ENCODE assay signal across 9 cellular contexts in genomic region chr18:4017479-4017878, GRCh38.
DNase-seq lines count a peak whose midpoint lies in the region; ATAC-seq and TF ChIP-seq lines count a peak whose summit lies in the region.
"Had no signal": no experiment of that assay in that cellular context is flagged by ENCODE, and none has a peak within 500 bp of the region (broad histone marks: within the 10 kb centered on the region; RNA-seq: fewer than 3 reads in every experiment).

No MANE protein-coding gene starts in this region.

- no peaks in the 10 kb centered on the region for H3K9me3 ChIP-seq in HUES48 (ENCODE audit: control insufficient read depth, insufficient read depth, low read length)
- H3K9me3 ChIP-seq in prostate gland = no peaks in the 10 kb centered on the region

- H3K4me1 ChIP-seq in HUES48 (ENCODE audit: control insufficient read depth, insufficient read depth, low read length) (peaks cover 34% of the 10 kb centered on the region), prostate gland (replicated peaks) (no peaks in the 10 kb centered on the region)

- no peaks in the 10 kb centered on the region for H3K36me3 ChIP-seq in HUES48 (ENCODE audit: control insufficient read depth, insufficient read depth, low read length)
- no peaks in the 10 kb centered on the region for H3K36me3 ChIP-seq in prostate gland

- no peak overlapping the region for H3K9ac ChIP-seq in HUES48 (ENCODE audit: low read depth, low read length)
- H3K9ac ChIP-seq: KMS-11 had no signal

- H3K27ac ChIP-seq in HUES48 (ENCODE audit: low read depth, low read length) (peak overlapping the region; percentile 22), prostate gland (no peak overlapping the region)
- H3K27ac ChIP-seq: KMS-11 had no signal

- TF ChIP-seq CTCF in epithelial cell of esophagus (IDR thresholded peaks at IDR 0.05; ENCODE audit: insufficient read depth, low read depth, low read length, missing control alignments) (peak; percentile 36), prostate gland (IDR thresholded peaks at IDR 0.05) (no peak)

- H3K4me3 ChIP-seq in HUES48 (ENCODE audit: low read depth, low read length) (no peak overlapping the region), epithelial cell of esophagus (ENCODE audit: low read length) (no peak overlapping the region), prostate gland (no peak overlapping the region)

- DNase-seq in ELR (ENCODE audit: low read depth) (peak; percentile 31), epithelial cell of esophagus (ENCODE audit: low read depth) (peak; percentile 39), prostate gland (ENCODE audit: low spot score) (no peak)
- no peak for DNase-seq in activated CD4-positive, alpha-beta T cell treated with anti-CD3 and anti-CD28 coated beads for 48 hours

- H3K27me3 ChIP-seq in HUES48 (ENCODE audit: control insufficient read depth, insufficient read depth, low read length) (no peaks in the 10 kb centered on the region), prostate gland (replicated peaks; ENCODE audit: insufficient read depth) (no peaks in the 10 kb centered on the region)

- TF ChIP-seq POLR2A in prostate gland (IDR thresholded peaks at IDR 0.05) = no peak

- intact Hi-C loops in prostate gland (cut with DNase I) = no loop called here

- whole genome bisulfite sequencing in prostate gland = 48% methylated on average over 3 of the region's 3 CpGs

- ATAC-seq in GM21367 (IDR thresholded peaks at IDR 0.05; ENCODE audit: unreplicated experiment) = peak; percentile 90
- no peak for ATAC-seq in HG03457 (IDR thresholded peaks at IDR 0.05; ENCODE audit: unreplicated experiment)
- ATAC-seq in HG02884 (IDR thresholded peaks at IDR 0.05; ENCODE audit: unreplicated experiment) = no peak

Comparison
In these comparisons a context has a peak if more than half of its experiments do, and no peak if none do; other contexts are left out.
1. DNase-seq: peak in ELR (single experiment) and epithelial cell of esophagus (single experiment); none in prostate gland (single experiment) and activated CD4-positive, alpha-beta T cell treated with anti-CD3 and anti-CD28 coated beads for 48 hours (single experiment).